ENCODE assay signal across 8 cellular contexts in genomic region chr4:85825937-85826678, GRCh38.
A peak's percentile ranks its signal among the peaks of the same experiment; 100 is the strongest.
DNase-seq lines count a peak whose midpoint lies in the region; ATAC-seq and TF ChIP-seq lines count a peak whose summit lies in the region.

No MANE protein-coding gene starts in this region.

- H3K9me3 Mint-ChIP-seq in stimulated activated naive B cell treated with anti-CD40 and anti-IgM and Interleukin-4, amounts not matched to agents 10 μg/mL and 1 μg/mL and 100 μg/mL, for 72 hours = no peaks in the 10 kb centered on the region
- no peaks in the 10 kb centered on the region for H3K9me3 Mint-ChIP-seq in activated T-helper 2 cell treated with anti-CD3 and anti-CD28 coated beads, Interferon-gamma antibody, Interleukin-2, Interleukin-4, amounts not matched to agents 10 μg/mL and 5 μg/mL and 100 μg/mL, durations not matched to agents 14 hours and 24 hours and 36 hours

- no peak overlapping the region for H2AFZ ChIP-seq in hepatocyte

- DNase-seq in GM04504 (ENCODE audit: low read depth) (peak; percentile 51), SHP77 treated with DMSO at 0.1 percent for 48 hours (lab: John Stamatoyannopoulos, UW) (peak; percentile 57), hepatocyte (ENCODE audit: low spot score) (peak; percentile 68), foreskin keratinocyte (no peak), prostate gland (ENCODE audit: low spot score) (no peak)
- DNase-seq in stimulated activated naive B cell treated with anti-CD40 and anti-IgM and Interleukin-4, amounts not matched to agents 10 μg/mL and 1 μg/mL and 100 μg/mL, for 72 hours = no peak
- DNase-seq in activated T-helper 2 cell treated with anti-CD3 and anti-CD28 coated beads, Interferon-gamma antibody, Interleukin-2, Interleukin-4, amounts not matched to agents 10 μg/mL and 5 μg/mL and 100 μg/mL, durations not matched to agents 14 hours and 24 hours and 36 hours (ENCODE audit: low spot score) = no peak

- peak overlapping the region in 1 of 2 donors; percentile 33 for H3K4me3 Mint-ChIP-seq in stimulated activated naive B cell treated with anti-CD40 and anti-IgM and Interleukin-4, amounts not matched to agents 10 μg/mL and 1 μg/mL and 100 μg/mL, for 72 hours
- H3K4me3 Mint-ChIP-seq in activated T-helper 2 cell treated with anti-CD3 and anti-CD28 coated beads, Interferon-gamma antibody, Interleukin-2, Interleukin-4, amounts not matched to agents 10 μg/mL and 5 μg/mL and 100 μg/mL, durations not matched to agents 14 hours and 24 hours and 36 hours (ENCODE audit: low read depth) = no peak overlapping the region

- TF ChIP-seq CTCF in hepatocyte (IDR thresholded peaks at IDR 0.05; ENCODE audit: poor library complexity) = peak; percentile 36
- no peak for TF ChIP-seq CTCF in foreskin keratinocyte (conservative IDR thresholded peaks at IDR 0.05)
- TF ChIP-seq CTCF in prostate gland (IDR thresholded peaks at IDR 0.05) = peak in 1 of 4 experiments; percentile 22

- H3K4me2 ChIP-seq in hepatocyte = peak overlapping the region; percentile 76

- peaks cover 26 to 30% of the 10 kb centered on the region in 2 donors for H3K4me1 Mint-ChIP-seq in stimulated activated naive B cell treated with anti-CD40 and anti-IgM and Interleukin-4, amounts not matched to agents 10 μg/mL and 1 μg/mL and 100 μg/mL, for 72 hours
- peaks cover 3% of the 10 kb centered on the region for H3K4me1 Mint-ChIP-seq in activated T-helper 2 cell treated with anti-CD3 and anti-CD28 coated beads, Interferon-gamma antibody, Interleukin-2, Interleukin-4, amounts not matched to agents 10 μg/mL and 5 μg/mL and 100 μg/mL, durations not matched to agents 14 hours and 24 hours and 36 hours (ENCODE audit: low read depth)

- intact Hi-C loops in activated T-helper 2 cell treated with anti-CD3 and anti-CD28 coated beads, Interferon-gamma antibody, Interleukin-2, Interleukin-4, amounts not matched to agents 10 μg/mL and 5 μg/mL and 100 μg/mL, durations not matched to agents 14 hours and 24 hours and 36 hours (cut with micrococcal nuclease) = no loop called here
- intact Hi-C loops in prostate gland (cut with DNase I) = no loop called here

- no peaks in the 10 kb centered on the region for H3K36me3 ChIP-seq in hepatocyte (replicated peaks; ENCODE audit: insufficient read depth, low read depth)
- no peaks in the 10 kb centered on the region for H3K36me3 ChIP-seq in prostate gland

- no peaks in the 10 kb centered on the region for H4K20me1 ChIP-seq in hepatocyte (ENCODE audit: insufficient read depth, poor library complexity, severe bottlenecking)

- 22% methylated on average over 7 of the region's 7 CpGs for WGBS in hepatocyte (ENCODE audit: low lambda C conversion rate, missing lambda C conversion rate)
- 28% methylated on average over 7 of the region's 7 CpGs for WGBS in prostate gland

- no peaks in the 10 kb centered on the region for H3K27me3 ChIP-seq in hepatocyte
- H3K27me3 ChIP-seq in foreskin keratinocyte = no peaks in the 10 kb centered on the region
- H3K27me3 ChIP-seq in prostate gland (replicated peaks; ENCODE audit: insufficient read depth) = no peaks in the 10 kb centered on the region

- H3K27ac ChIP-seq in hepatocyte = peak overlapping the region; percentile 60
- no peak overlapping the region for H3K27ac ChIP-seq in foreskin keratinocyte
- no peak overlapping the region for H3K27ac ChIP-seq in prostate gland

- peaks cover 3% of the 10 kb centered on the region for H3K79me2 ChIP-seq in hepatocyte

- H3K36me3 Mint-ChIP-seq in stimulated activated naive B cell treated with anti-CD40 and anti-IgM and Interleukin-4, amounts not matched to agents 10 μg/mL and 1 μg/mL and 100 μg/mL, for 72 hours = peaks cover 0 to 8% of the 10 kb centered on the region in 2 donors
- H3K36me3 Mint-ChIP-seq in activated T-helper 2 cell treated with anti-CD3 and anti-CD28 coated beads, Interferon-gamma antibody, Interleukin-2, Interleukin-4, amounts not matched to agents 10 μg/mL and 5 μg/mL and 100 μg/mL, durations not matched to agents 14 hours and 24 hours and 36 hours (ENCODE audit: low read depth) = no peaks in the 10 kb centered on the region

- H3K9me3 ChIP-seq in hepatocyte (ENCODE audit: low read depth) (no peaks in the 10 kb centered on the region), prostate gland (no peaks in the 10 kb centered on the region)

- ATAC-seq in HG03159 (IDR thresholded peaks at IDR 0.05; ENCODE audit: unreplicated experiment) = peak; percentile 56
- peak; percentile 59 to 74 for ATAC-seq in stimulated activated naive B cell treated with anti-CD40 and anti-IgM and Interleukin-4, amounts not matched to agents 10 μg/mL and 1 μg/mL and 100 μg/mL, for 72 hours (replicated peaks)
- no peak for ATAC-seq in foreskin keratinocyte

- H3K9me2 ChIP-seq in hepatocyte (replicated peaks; ENCODE audit: insufficient read depth) = no peaks in the 10 kb centered on the region

- no peak overlapping the region for H3K4me3 ChIP-seq in hepatocyte
- H3K4me3 ChIP-seq in prostate gland = no peak overlapping the region

- H3K4me1 ChIP-seq in hepatocyte (ENCODE audit: insufficient read depth) (peaks cover 9% of the 10 kb centered on the region), foreskin keratinocyte (no peaks in the 10 kb centered on the region), prostate gland (replicated peaks) (no peaks in the 10 kb centered on the region)

- H3K27ac Mint-ChIP-seq in stimulated activated naive B cell treated with anti-CD40 and anti-IgM and Interleukin-4, amounts not matched to agents 10 μg/mL and 1 μg/mL and 100 μg/mL, for 72 hours = peak overlapping the region; percentile 9
- H3K27ac Mint-ChIP-seq in activated T-helper 2 cell treated with anti-CD3 and anti-CD28 coated beads, Interferon-gamma antibody, Interleukin-2, Interleukin-4, amounts not matched to agents 10 μg/mL and 5 μg/mL and 100 μg/mL, durations not matched to agents 14 hours and 24 hours and 36 hours = no peak overlapping the region

- no peaks in the 10 kb centered on the region for H3K27me3 Mint-ChIP-seq in stimulated activated naive B cell treated with anti-CD40 and anti-IgM and Interleukin-4, amounts not matched to agents 10 μg/mL and 1 μg/mL and 100 μg/mL, for 72 hours
- no peaks in the 10 kb centered on the region for H3K27me3 Mint-ChIP-seq in activated T-helper 2 cell treated with anti-CD3 and anti-CD28 coated beads, Interferon-gamma antibody, Interleukin-2, Interleukin-4, amounts not matched to agents 10 μg/mL and 5 μg/mL and 100 μg/mL, durations not matched to agents 14 hours and 24 hours and 36 hours (ENCODE audit: low read depth)

- TF ChIP-seq POLR2A in prostate gland (IDR thresholded peaks at IDR 0.05) = no peak

Comparison
In these comparisons a context has a peak if more than half of its experiments do, and no peak if none do; other contexts are left out.
1. DNase-seq: peak in GM04504 (single experiment), SHP77 treated with DMSO at 0.1 percent for 48 hours (single experiment) and hepatocyte (single experiment); none in stimulated activated naive B cell treated with anti-CD40 and anti-IgM and Interleukin-4, amounts not matched to agents 10 μg/mL and 1 μg/mL and 100 μg/mL, for 72 hours (single experiment), activated T-helper 2 cell treated with anti-CD3 and anti-CD28 coated beads, Interferon-gamma antibody, Interleukin-2, Interleukin-4, amounts not matched to agents 10 μg/mL and 5 μg/mL and 100 μg/mL, durations not matched to agents 14 hours and 24 hours and 36 hours (single experiment), foreskin keratinocyte (0 of 2) and prostate gland (single experiment).